ENCODE assay signal across 14 cellular contexts in genomic region chr16:86765389-86766026, GRCh38.
"Had no signal": no experiment of that assay in that cellular context is flagged by ENCODE, and none has a peak within 500 bp of the region (broad histone marks: within the 10 kb centered on the region; RNA-seq: fewer than 3 reads in every experiment).

No MANE protein-coding gene starts in this region.

- ATAC-seq: naive thymus-derived CD4-positive, alpha-beta T cell; stimulated activated naive B cell treated with anti-CD40 and anti-IgM and Interleukin-4, amounts not matched to agents 10 μg/mL and 1 μg/mL and 100 μg/mL, for 72 hours had no signal

- H3K27ac Mint-ChIP-seq: memory B cell; nephron progenitor cell; stimulated activated naive B cell treated with anti-CD40 and anti-IgM and Interleukin-4, amounts not matched to agents 10 μg/mL and 1 μg/mL and 100 μg/mL, for 72 hours had no signal

- H3K4me1 Mint-ChIP-seq: memory B cell had no signal

- H3K36me3 Mint-ChIP-seq: memory B cell; naive thymus-derived CD4-positive, alpha-beta T cell; stimulated activated naive B cell treated with anti-CD40 and anti-IgM and Interleukin-4, amounts not matched to agents 10 μg/mL and 1 μg/mL and 100 μg/mL, for 72 hours had no signal

- H3K4me3 Mint-ChIP-seq: memory B cell; naive thymus-derived CD4-positive, alpha-beta T cell; nephron progenitor cell; stimulated activated naive B cell treated with anti-CD40 and anti-IgM and Interleukin-4, amounts not matched to agents 10 μg/mL and 1 μg/mL and 100 μg/mL, for 72 hours had no signal

- DNase-seq: cortex of kidney; dorsolateral prefrontal cortex; effector CD4-positive, alpha-beta T cell; midbrain; naive thymus-derived CD4-positive, alpha-beta T cell; nephron progenitor cell; nucleus accumbens; sigmoid colon; stimulated activated CD4-positive, alpha-beta T cell treated with anti-CD3 and anti-CD28 coated beads, Interleukin-4, amount 100 ng/mL, for 4 hours; stimulated activated naive B cell treated with anti-CD40 and anti-IgM and Interleukin-4, amounts not matched to agents 10 μg/mL and 1 μg/mL and 100 μg/mL, for 72 hours; stomach; thyroid gland; trophoblast cell had no signal
